In the genomic region with DNA sequence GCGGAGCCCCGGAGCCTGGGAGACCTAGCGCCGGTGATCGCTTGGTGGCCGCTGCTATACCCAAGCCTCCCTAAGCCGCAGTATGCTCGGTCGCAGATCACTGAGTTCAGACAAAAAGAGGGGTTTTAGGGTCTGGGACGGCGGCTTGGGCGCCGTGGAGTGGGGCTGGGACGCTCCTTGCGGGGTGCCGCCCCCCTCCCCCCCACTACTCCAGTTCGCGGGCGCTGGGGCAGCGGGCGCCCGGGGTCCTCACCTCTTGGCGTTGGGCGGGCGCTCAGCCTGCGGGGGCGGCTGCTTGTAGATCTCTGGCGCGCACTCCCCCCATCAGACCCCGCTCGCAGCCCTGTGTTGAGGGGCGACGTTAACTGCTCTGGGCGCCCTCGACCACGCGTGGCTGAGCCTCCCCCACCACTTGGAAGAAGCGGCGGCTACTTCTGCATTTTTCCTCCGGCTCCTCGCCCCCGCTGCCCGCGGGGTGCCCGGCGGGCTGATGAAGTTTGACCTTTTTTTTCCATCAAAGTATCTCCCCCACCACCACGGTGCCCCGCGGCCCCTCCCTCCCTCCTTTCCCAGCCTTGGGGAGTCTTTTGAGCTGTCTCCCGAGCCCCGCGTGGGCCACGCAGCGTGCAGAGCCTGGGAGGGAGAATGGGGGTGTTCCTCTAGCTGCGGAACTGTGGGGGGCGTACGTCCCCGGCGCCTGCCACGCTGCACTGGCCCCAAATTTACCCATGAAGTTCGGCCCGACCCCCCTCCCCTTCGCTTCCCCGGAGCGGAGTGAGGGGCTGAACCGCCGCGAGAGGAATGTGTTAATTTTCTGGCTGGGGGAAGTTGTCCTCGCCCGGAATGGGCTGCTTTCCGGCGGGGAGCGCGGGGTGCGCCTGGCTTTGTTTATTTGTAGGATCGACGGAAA, we compare ENCODE assay signal across 8 cellular contexts. TPM values are rescaled to one million over a fixed set of nuclear protein-coding genes. Genes with fewer than 3 reads are reported as not detected.
DNase-seq lines count a peak whose midpoint lies in the region; ATAC-seq and TF ChIP-seq lines count a peak whose summit lies in the region.

No MANE protein-coding gene starts in this region.

- H3K27me3 Mint-ChIP-seq in dendritic cell treated with granulocyte-macrophage colony-stimulating factor and Interleukin-4, amounts not matched to agents 40 ng/mL and 50 ng/mL, for 4 days = peaks cover 36% of the 10 kb centered on the region

- H3K4me3 ChIP-seq in OCI-LY7 (ENCODE audit: low read depth, low read length, poor library complexity, severe bottlenecking) (peak overlapping the region; percentile 94), mesendoderm (ENCODE audit: low read length) (peak overlapping the region; percentile 89), upper lobe of left lung (peak overlapping the region; percentile 66 to 96 (median 88))

- peak overlapping the region; percentile 96 for H3K9ac ChIP-seq in mesendoderm (ENCODE audit: low read length)

- H4K8ac ChIP-seq in mesendoderm (ENCODE audit: low read depth, low read length) = no peak overlapping the region

- H3K4me1 Mint-ChIP-seq in dendritic cell treated with granulocyte-macrophage colony-stimulating factor and Interleukin-4, amounts not matched to agents 40 ng/mL and 50 ng/mL, for 4 days (ENCODE audit: low read depth) = peaks cover 81% of the 10 kb centered on the region

- no peaks in the 10 kb centered on the region for H3K27me3 ChIP-seq in mesendoderm (ENCODE audit: insufficient read depth, low read length, poor library complexity)
- H3K27me3 ChIP-seq in upper lobe of left lung = peaks cover 0 to 7% (median 0%) of the 10 kb centered on the region in 4 donors

- no peak overlapping the region for H2AK5ac ChIP-seq in mesendoderm (ENCODE audit: low read length)

- intact Hi-C loops in OCI-LY7 (cut with micrococcal nuclease; ENCODE audit: unreplicated experiment) = no loop called here
- intact Hi-C loops in dendritic cell treated with granulocyte-macrophage colony-stimulating factor and Interleukin-4, amounts not matched to agents 40 ng/mL and 50 ng/mL, for 4 days (cut with micrococcal nuclease) = loop anchor here (2.0 to 5.0 kb wide), 2 partner anchors 15 to 33 kb away; no protein-coding TSS in a partner anchor

- TF ChIP-seq POLR2A in upper lobe of left lung (IDR thresholded peaks at IDR 0.05) = no peak

- TF ChIP-seq CTCF in OCI-LY7 (conservative IDR thresholded peaks at IDR 0.05; ENCODE audit: low read length) (peak; percentile 52), upper lobe of left lung (IDR thresholded peaks at IDR 0.05) (no peak)

- peak in 1 of 2 donors; percentile 2 for ATAC-seq in upper lobe of left lung (ENCODE audit: low FRiP score in 2 of 2)
- ATAC-seq in GM18870 (IDR thresholded peaks at IDR 0.05; ENCODE audit: unreplicated experiment) = no peak
- ATAC-seq in GM18873 (IDR thresholded peaks at IDR 0.05; ENCODE audit: low FRiP score, unreplicated experiment) = no peak

- H3K4me3 Mint-ChIP-seq in dendritic cell treated with granulocyte-macrophage colony-stimulating factor and Interleukin-4, amounts not matched to agents 40 ng/mL and 50 ng/mL, for 4 days = peak overlapping the region; percentile 86

- H2BK15ac ChIP-seq in mesendoderm (replicated peaks; ENCODE audit: low read depth) = no peak overlapping the region

- H3K36me3 ChIP-seq in OCI-LY7 (ENCODE audit: insufficient read depth, low read length) (no peaks in the 10 kb centered on the region), mesendoderm (ENCODE audit: control insufficient read depth, insufficient read depth, low read length) (no peaks in the 10 kb centered on the region), upper lobe of left lung (no peaks in the 10 kb centered on the region)

- peaks cover 16% of the 10 kb centered on the region for H3K36me3 Mint-ChIP-seq in dendritic cell treated with granulocyte-macrophage colony-stimulating factor and Interleukin-4, amounts not matched to agents 40 ng/mL and 50 ng/mL, for 4 days (ENCODE audit: low read depth)

- peak overlapping the region; percentile 30 for H2BK5ac ChIP-seq in mesendoderm (ENCODE audit: low read length)

- peak overlapping the region; percentile 85 for H3K27ac Mint-ChIP-seq in dendritic cell treated with granulocyte-macrophage colony-stimulating factor and Interleukin-4, amounts not matched to agents 40 ng/mL and 50 ng/mL, for 4 days

- DNase-seq in DMS 273 (lab: John Stamatoyannopoulos, UW; ENCODE audit: unreplicated experiment) = peak; percentile 77
- DNase-seq in DMS 273 treated with DMSO at 0.1 percent for 48 hours (lab: John Stamatoyannopoulos, UW) = no peak
- peak; percentile 61 for DNase-seq in OCI-LY7 (ENCODE audit: low spot score)
- peak; percentile 80 for DNase-seq in mesendoderm
- DNase-seq in upper lobe of left lung = peak in 1 of 2 donors; percentile 89

- H3K4me1 ChIP-seq in OCI-LY7 (ENCODE audit: insufficient read depth, low read length, poor library complexity, severe bottlenecking) (peaks cover 61% of the 10 kb centered on the region), mesendoderm (ENCODE audit: control insufficient read depth, low read depth, low read length) (peaks cover 27% of the 10 kb centered on the region), upper lobe of left lung (peaks cover 58 to 76% (median 65%) of the 10 kb centered on the region in 4 donors)

- no peaks in the 10 kb centered on the region for H3K9me2 ChIP-seq in OCI-LY7 (ENCODE audit: insufficient read depth, low read length)

- H3K9me3 ChIP-seq in OCI-LY7 (ENCODE audit: low read length) (no peaks in the 10 kb centered on the region), upper lobe of left lung (no peaks in the 10 kb centered on the region)

- H3K27ac ChIP-seq in OCI-LY7 (ENCODE audit: low read depth, low read length, poor library complexity, severe bottlenecking) (peak overlapping the region; percentile 89), mesendoderm (ENCODE audit: low read depth, low read length) (peak overlapping the region; percentile 96), upper lobe of left lung (peak overlapping the region; percentile 77 to 95 (median 89))

- peak overlapping the region; percentile 94 for H3K56ac ChIP-seq in mesendoderm (ENCODE audit: low read length)

- peaks cover 19% of the 10 kb centered on the region; the same call in 1 of the 2 replicates for H4K20me1 ChIP-seq in OCI-LY7 (ENCODE audit: insufficient read depth, low read length)

- peak overlapping the region; percentile 91 for H2BK120ac ChIP-seq in mesendoderm (ENCODE audit: low read depth, low read length)

- POLR2A ChIA-PET in OCI-LY7 (lab: Charles Lee) = interaction anchor here (0.7 to 8.9 kb wide), 5 partner anchors 9 to 25 kb away, joined by 3 to 73 read pairs (median 4); no protein-coding TSS in a partner anchor

- H3K4me2 ChIP-seq in OCI-LY7 (ENCODE audit: low read length) (peak overlapping the region; percentile 98), mesendoderm (ENCODE audit: low read length) (peak overlapping the region; percentile 65)

- H2AFZ ChIP-seq in OCI-LY7 (ENCODE audit: low read length) = no peak overlapping the region

- peak overlapping the region; percentile 95 for H3K23ac ChIP-seq in mesendoderm (ENCODE audit: low read length)

- peak overlapping the region; percentile 76 for H3K4ac ChIP-seq in mesendoderm (ENCODE audit: low read depth, low read length)

- peak overlapping the region; percentile 98 for H3K18ac ChIP-seq in mesendoderm (ENCODE audit: low read length)

- no peak for TF ChIP-seq EP300 in upper lobe of left lung (IDR thresholded peaks at IDR 0.05)

- no CpG with 5 or more reads among the region's 77 CpGs for whole genome bisulfite sequencing in mesendoderm (ENCODE audit: extremely low coverage, insufficient coverage, low lambda C conversion rate)
- 0 to 1% methylated on average over 29 to 56 of the region's 77 CpGs for WGBS in upper lobe of left lung, 2 donors

- CTCF ChIA-PET in OCI-LY7 (lab: Charles Lee; ENCODE audit: unreplicated experiment) = interaction anchor here (0.6 to 3.1 kb wide), 3 partner anchors 11 to 15 kb away, joined by 3 to 20 read pairs (median 5); no protein-coding TSS in a partner anchor

- no peaks in the 10 kb centered on the region for H3K9me3 Mint-ChIP-seq in dendritic cell treated with granulocyte-macrophage colony-stimulating factor and Interleukin-4, amounts not matched to agents 40 ng/mL and 50 ng/mL, for 4 days

- peaks cover 2% of the 10 kb centered on the region for H3K79me1 ChIP-seq in mesendoderm (ENCODE audit: low read length)

- peaks cover 57% of the 10 kb centered on the region for H3K79me2 ChIP-seq in OCI-LY7 (ENCODE audit: insufficient read depth, low read depth, low read length)
- H3K79me2 ChIP-seq in mesendoderm (ENCODE audit: control insufficient read depth, insufficient read depth, low read length) = peaks cover 55% of the 10 kb centered on the region

- BruUV-seq in OCI-LY7 (replicated peaks; lab: Mats Ljungman, UMichigan) = no TSS peak

- no peak overlapping the region for H4K5ac ChIP-seq in mesendoderm (ENCODE audit: low read length)

RNA-seq across cellular contexts. Expression of a gene that starts 1.2 kb away (rescaled TPM):
- 108 and 113 TPM in 2 replicates for total RNA-seq in OCI-LY7 (2014; rRNA removed; shearing (Covaris generic))
- total RNA-seq in OCI-LY7 (2022) (26.7 and 30.4 TPM in 2 replicates), upper lobe of left lung (10 to 100 TPM; 25.7 to 39.5 (median 33.0) TPM)
- 90.1 TPM for polyA plus RNA-seq in mesendoderm (2013, experiment 1 of 2)
- 88.3 TPM for polyA plus RNA-seq in mesendoderm (2013, experiment 2 of 2)
